Comparison of ENCODE assay signal across 1 cellular context in the genomic region with DNA sequence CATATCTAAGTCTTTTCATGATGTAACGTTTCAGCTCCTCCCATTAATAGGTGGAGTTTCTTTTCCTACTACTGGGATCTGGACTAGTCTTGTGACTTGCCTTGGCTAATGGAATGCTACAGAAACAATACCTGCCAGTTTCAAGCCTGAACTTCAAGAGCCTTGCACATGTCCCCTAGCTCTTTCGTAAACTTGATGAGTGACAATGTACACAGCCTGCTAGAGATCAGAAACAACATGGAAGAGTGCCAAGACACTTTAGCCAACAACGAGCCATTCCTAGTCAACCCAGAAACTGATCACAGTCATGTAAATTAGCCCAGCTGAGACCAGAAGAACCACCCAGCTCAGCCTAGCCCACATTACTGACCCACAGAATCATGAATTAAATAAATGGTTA.
TF ChIP-seq lines count a peak whose summit lies in the region.

No MANE protein-coding gene starts in this region.

TF ChIP-seq in HepG2, 621 proteins besides CTCF, POLR2A, EP300 and RAD21 (continued from another document and continues in another):
- TF ChIP-seq, protein P1, sequence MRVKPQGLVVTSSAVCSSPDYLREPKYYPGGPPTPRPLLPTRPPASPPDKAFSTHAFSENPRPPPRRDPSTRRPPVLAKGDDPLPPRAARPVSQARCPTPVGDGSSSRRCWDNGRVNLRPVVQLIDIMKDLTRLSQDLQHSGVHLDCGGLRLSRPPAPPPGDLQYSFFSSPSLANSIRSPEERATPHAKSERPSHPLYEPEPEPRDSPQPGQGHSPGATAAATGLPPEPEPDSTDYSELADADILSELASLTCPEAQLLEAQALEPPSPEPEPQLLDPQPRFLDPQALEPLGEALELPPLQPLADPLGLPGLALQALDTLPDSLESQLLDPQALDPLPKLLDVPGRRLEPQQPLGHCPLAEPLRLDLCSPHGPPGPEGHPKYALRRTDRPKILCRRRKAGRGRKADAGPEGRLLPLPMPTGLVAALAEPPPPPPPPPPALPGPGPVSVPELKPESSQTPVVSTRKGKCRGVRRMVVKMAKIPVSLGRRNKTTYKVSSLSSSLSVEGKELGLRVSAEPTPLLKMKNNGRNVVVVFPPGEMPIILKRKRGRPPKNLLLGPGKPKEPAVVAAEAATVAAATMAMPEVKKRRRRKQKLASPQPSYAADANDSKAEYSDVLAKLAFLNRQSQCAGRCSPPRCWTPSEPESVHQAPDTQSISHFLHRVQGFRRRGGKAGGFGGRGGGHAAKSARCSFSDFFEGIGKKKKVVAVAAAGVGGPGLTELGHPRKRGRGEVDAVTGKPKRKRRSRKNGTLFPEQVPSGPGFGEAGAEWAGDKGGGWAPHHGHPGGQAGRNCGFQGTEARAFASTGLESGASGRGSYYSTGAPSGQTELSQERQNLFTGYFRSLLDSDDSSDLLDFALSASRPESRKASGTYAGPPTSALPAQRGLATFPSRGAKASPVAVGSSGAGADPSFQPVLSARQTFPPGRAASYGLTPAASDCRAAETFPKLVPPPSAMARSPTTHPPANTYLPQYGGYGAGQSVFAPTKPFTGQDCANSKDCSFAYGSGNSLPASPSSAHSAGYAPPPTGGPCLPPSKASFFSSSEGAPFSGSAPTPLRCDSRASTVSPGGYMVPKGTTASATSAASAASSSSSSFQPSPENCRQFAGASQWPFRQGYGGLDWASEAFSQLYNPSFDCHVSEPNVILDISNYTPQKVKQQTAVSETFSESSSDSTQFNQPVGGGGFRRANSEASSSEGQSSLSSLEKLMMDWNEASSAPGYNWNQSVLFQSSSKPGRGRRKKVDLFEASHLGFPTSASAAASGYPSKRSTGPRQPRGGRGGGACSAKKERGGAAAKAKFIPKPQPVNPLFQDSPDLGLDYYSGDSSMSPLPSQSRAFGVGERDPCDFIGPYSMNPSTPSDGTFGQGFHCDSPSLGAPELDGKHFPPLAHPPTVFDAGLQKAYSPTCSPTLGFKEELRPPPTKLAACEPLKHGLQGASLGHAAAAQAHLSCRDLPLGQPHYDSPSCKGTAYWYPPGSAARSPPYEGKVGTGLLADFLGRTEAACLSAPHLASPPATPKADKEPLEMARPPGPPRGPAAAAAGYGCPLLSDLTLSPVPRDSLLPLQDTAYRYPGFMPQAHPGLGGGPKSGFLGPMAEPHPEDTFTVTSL (CRISPR knock-in tag; IDR thresholded peaks at IDR 0.05; ENCODE audit: borderline replicate concordance), result 0 out of 2 replicates have a peak, but pooled peaks have one; percentile 33
- TF ChIP-seq ZNF678 (CRISPR knock-in tag; IDR thresholded peaks at IDR 0.05), result no peak
- peak; percentile 39; the same call in 1 of the 2 replicates for TF ChIP-seq MIER2 (CRISPR knock-in tag; IDR thresholded peaks at IDR 0.05)
- TF ChIP-seq, protein P2, sequence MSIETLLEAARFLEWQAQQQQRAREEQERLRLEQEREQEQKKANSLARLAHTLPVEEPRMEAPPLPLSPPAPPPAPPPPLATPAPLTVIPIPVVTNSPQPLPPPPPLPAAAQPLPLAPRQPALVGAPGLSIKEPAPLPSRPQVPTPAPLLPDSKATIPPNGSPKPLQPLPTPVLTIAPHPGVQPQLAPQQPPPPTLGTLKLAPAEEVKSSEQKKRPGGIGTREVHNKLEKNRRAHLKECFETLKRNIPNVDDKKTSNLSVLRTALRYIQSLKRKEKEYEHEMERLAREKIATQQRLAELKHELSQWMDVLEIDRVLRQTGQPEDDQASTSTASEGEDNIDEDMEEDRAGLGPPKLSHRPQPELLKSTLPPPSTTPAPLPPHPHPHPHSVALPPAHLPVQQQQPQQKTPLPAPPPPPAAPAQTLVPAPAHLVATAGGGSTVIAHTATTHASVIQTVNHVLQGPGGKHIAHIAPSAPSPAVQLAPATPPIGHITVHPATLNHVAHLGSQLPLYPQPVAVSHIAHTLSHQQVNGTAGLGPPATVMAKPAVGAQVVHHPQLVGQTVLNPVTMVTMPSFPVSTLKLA (IDR thresholded peaks at IDR 0.05), result 0 out of 2 replicates have a peak, but pooled peaks have one; percentile 41
- TF ChIP-seq, protein P3, sequence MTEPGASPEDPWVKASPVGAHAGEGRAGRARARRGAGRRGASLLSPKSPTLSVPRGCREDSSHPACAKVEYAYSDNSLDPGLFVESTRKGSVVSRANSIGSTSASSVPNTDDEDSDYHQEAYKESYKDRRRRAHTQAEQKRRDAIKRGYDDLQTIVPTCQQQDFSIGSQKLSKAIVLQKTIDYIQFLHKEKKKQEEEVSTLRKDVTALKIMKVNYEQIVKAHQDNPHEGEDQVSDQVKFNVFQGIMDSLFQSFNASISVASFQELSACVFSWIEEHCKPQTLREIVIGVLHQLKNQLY (CRISPR knock-in tag; IDR thresholded peaks at IDR 0.05), result peak; percentile 26; the same call in 1 of the 2 replicates
- TF ChIP-seq NAIF1 (CRISPR knock-in tag; IDR thresholded peaks at IDR 0.05; ENCODE audit: borderline replicate concordance), result no peak
- TF ChIP-seq EZH2 (conservative IDR thresholded peaks at IDR 0.05; ENCODE audit: low read depth, low read length), result no peak
- peak; percentile 72 for TF ChIP-seq ZNF12 (CRISPR knock-in tag; IDR thresholded peaks at IDR 0.05)
- TF ChIP-seq KDM2A (CRISPR knock-in tag; IDR thresholded peaks at IDR 0.05; ENCODE audit: borderline replicate concordance, low read depth), result 0 out of 2 replicates have a peak, but pooled peaks have one; percentile 46
- TF ChIP-seq ZNF792 (CRISPR knock-in tag; IDR thresholded peaks at IDR 0.05), result peak; percentile 53; the same call in 1 of the 2 replicates
- TF ChIP-seq, protein P4, sequence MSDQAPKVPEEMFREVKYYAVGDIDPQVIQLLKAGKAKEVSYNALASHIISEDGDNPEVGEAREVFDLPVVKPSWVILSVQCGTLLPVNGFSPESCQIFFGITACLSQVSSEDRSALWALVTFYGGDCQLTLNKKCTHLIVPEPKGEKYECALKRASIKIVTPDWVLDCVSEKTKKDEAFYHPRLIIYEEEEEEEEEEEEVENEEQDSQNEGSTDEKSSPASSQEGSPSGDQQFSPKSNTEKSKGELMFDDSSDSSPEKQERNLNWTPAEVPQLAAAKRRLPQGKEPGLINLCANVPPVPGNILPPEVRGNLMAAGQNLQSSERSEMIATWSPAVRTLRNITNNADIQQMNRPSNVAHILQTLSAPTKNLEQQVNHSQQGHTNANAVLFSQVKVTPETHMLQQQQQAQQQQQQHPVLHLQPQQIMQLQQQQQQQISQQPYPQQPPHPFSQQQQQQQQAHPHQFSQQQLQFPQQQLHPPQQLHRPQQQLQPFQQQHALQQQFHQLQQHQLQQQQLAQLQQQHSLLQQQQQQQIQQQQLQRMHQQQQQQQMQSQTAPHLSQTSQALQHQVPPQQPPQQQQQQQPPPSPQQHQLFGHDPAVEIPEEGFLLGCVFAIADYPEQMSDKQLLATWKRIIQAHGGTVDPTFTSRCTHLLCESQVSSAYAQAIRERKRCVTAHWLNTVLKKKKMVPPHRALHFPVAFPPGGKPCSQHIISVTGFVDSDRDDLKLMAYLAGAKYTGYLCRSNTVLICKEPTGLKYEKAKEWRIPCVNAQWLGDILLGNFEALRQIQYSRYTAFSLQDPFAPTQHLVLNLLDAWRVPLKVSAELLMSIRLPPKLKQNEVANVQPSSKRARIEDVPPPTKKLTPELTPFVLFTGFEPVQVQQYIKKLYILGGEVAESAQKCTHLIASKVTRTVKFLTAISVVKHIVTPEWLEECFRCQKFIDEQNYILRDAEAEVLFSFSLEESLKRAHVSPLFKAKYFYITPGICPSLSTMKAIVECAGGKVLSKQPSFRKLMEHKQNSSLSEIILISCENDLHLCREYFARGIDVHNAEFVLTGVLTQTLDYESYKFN (CRISPR knock-in tag; conservative IDR thresholded peaks at IDR 0.05), result peak; percentile 29; the same call in 1 of the 2 replicates
- peak; percentile 95 for TF ChIP-seq ZNF644 (CRISPR knock-in tag; IDR thresholded peaks at IDR 0.05; ENCODE audit: low read depth)
- peak; percentile 66; the same call in 1 of the 2 replicates for TF ChIP-seq ZSCAN9 (CRISPR knock-in tag; IDR thresholded peaks at IDR 0.05; ENCODE audit: borderline replicate concordance)
- peak; percentile 83 for TF ChIP-seq TCF7 (IDR thresholded peaks at IDR 0.05; ENCODE audit: low read depth)
- TF ChIP-seq SMAD3 (CRISPR knock-in tag; IDR thresholded peaks at IDR 0.05), result peak; percentile 64; the same call in 1 of the 2 replicates
- TF ChIP-seq, protein P5, sequence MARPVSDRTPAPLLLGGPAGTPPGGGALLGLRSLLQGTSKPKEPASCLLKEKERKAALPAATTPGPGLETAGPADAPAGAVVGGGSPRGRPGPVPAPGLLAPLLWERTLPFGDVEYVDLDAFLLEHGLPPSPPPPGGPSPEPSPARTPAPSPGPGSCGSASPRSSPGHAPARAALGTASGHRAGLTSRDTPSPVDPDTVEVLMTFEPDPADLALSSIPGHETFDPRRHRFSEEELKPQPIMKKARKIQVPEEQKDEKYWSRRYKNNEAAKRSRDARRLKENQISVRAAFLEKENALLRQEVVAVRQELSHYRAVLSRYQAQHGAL (CRISPR knock-in tag; IDR thresholded peaks at IDR 0.05; ENCODE audit: not compliant biosample characterization), result no peak
- no peak for TF ChIP-seq SP4 (CRISPR knock-in tag; IDR thresholded peaks at IDR 0.05)
- TF ChIP-seq, protein P6, sequence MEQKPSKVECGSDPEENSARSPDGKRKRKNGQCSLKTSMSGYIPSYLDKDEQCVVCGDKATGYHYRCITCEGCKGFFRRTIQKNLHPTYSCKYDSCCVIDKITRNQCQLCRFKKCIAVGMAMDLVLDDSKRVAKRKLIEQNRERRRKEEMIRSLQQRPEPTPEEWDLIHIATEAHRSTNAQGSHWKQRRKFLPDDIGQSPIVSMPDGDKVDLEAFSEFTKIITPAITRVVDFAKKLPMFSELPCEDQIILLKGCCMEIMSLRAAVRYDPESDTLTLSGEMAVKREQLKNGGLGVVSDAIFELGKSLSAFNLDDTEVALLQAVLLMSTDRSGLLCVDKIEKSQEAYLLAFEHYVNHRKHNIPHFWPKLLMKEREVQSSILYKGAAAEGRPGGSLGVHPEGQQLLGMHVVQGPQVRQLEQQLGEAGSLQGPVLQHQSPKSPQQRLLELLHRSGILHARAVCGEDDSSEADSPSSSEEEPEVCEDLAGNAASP (CRISPR knock-in tag; IDR thresholded peaks at IDR 0.05; ENCODE audit: borderline replicate concordance), result 0 out of 2 replicates have a peak, but pooled peaks have one; percentile 27
- TF ChIP-seq NONO (IDR thresholded peaks at IDR 0.05), result no peak
- TF ChIP-seq NONO (CRISPR knock-in tag; conservative IDR thresholded peaks at IDR 0.05), result 0 out of 2 replicates have a peak, but pooled peaks have one; percentile 24
- TF ChIP-seq BHLHE40 (IDR thresholded peaks at IDR 0.05; ENCODE audit: low read length), result peak; percentile 81
- TF ChIP-seq POGZ (CRISPR knock-in tag; IDR thresholded peaks at IDR 0.05), result 0 out of 2 replicates have a peak, but pooled peaks have one; percentile 56
- TF ChIP-seq ZBTB38 (CRISPR knock-in tag; IDR thresholded peaks at IDR 0.05), result no peak
- TF ChIP-seq NFIC (IDR thresholded peaks at IDR 0.05; ENCODE audit: low read length), result peak; percentile 71
- TF ChIP-seq KAT8 (CRISPR knock-in tag; IDR thresholded peaks at IDR 0.05), result 0 out of 2 replicates have a peak, but pooled peaks have one; percentile 61
- no peak for TF ChIP-seq MAZ (IDR thresholded peaks at IDR 0.05; ENCODE audit: borderline replicate concordance, low read depth, low read length)
- no peak for TF ChIP-seq MAZ (CRISPR knock-in tag; IDR thresholded peaks at IDR 0.05; ENCODE audit: low read depth)
- peak; percentile 79 for TF ChIP-seq TEAD3 (CRISPR knock-in tag; optimal IDR thresholded peaks at IDR 0.05; ENCODE audit: borderline replicate concordance)
- TF ChIP-seq NCOA5 (CRISPR knock-in tag; IDR thresholded peaks at IDR 0.05), result no peak
- 0 out of 2 replicates have a peak, but pooled peaks have one; percentile 38 for TF ChIP-seq YEATS2 (CRISPR knock-in tag; IDR thresholded peaks at IDR 0.05; ENCODE audit: borderline replicate concordance)
- TF ChIP-seq, protein P7, sequence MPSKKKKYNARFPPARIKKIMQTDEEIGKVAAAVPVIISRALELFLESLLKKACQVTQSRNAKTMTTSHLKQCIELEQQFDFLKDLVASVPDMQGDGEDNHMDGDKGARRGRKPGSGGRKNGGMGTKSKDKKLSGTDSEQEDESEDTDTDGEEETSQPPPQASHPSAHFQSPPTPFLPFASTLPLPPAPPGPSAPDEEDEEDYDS (CRISPR knock-in tag; IDR thresholded peaks at IDR 0.05), result no peak
- TF ChIP-seq, protein P8, sequence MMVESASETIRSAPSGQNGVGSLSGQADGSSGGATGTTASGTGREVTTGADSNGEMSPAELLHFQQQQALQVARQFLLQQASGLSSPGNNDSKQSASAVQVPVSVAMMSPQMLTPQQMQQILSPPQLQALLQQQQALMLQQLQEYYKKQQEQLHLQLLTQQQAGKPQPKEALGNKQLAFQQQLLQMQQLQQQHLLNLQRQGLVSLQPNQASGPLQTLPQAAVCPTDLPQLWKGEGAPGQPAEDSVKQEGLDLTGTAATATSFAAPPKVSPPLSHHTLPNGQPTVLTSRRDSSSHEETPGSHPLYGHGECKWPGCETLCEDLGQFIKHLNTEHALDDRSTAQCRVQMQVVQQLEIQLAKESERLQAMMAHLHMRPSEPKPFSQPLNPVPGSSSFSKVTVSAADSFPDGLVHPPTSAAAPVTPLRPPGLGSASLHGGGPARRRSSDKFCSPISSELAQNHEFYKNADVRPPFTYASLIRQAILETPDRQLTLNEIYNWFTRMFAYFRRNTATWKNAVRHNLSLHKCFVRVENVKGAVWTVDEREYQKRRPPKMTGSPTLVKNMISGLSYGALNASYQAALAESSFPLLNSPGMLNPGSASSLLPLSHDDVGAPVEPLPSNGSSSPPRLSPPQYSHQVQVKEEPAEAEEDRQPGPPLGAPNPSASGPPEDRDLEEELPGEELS (CRISPR knock-in tag; IDR thresholded peaks at IDR 0.05), result peak; percentile 72; the same call in 1 of the 2 replicates
- TF ChIP-seq, protein P9, sequence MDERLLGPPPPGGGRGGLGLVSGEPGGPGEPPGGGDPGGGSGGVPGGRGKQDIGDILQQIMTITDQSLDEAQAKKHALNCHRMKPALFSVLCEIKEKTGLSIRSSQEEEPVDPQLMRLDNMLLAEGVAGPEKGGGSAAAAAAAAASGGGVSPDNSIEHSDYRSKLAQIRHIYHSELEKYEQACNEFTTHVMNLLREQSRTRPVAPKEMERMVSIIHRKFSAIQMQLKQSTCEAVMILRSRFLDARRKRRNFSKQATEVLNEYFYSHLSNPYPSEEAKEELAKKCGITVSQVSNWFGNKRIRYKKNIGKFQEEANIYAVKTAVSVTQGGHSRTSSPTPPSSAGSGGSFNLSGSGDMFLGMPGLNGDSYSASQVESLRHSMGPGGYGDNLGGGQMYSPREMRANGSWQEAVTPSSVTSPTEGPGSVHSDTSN (CRISPR knock-in tag; IDR thresholded peaks at IDR 0.05), result 0 out of 2 replicates have a peak, but pooled peaks have one; percentile 48
- peak; percentile 97 for TF ChIP-seq SOX5 (CRISPR knock-in tag; IDR thresholded peaks at IDR 0.05; ENCODE audit: borderline replicate concordance)
